1 cellular context compared by ENCODE assay signal in genomic region chr16:89738072-89738377, GRCh38.
TF ChIP-seq lines count a peak whose summit lies in the region.

No MANE protein-coding gene starts in this region.

TF ChIP-seq in H1, 55 proteins besides CTCF, POLR2A, EP300 and RAD21:
- TF ChIP-seq SRF (IDR thresholded peaks at IDR 0.05; ENCODE audit: low read depth, low read length) (no peak), SP2 (IDR thresholded peaks at IDR 0.05; ENCODE audit: low read length) (no peak), POLR2AphosphoS5 (IDR thresholded peaks at IDR 0.05; ENCODE audit: low read depth, low read length) (no peak; the same call in 1 of the 2 replicates), YY1 (IDR thresholded peaks at IDR 0.05; ENCODE audit: low read depth, low read length) (no peak)
